8 cellular contexts compared by ENCODE assay signal in genomic region chr9:129035838-129036237, GRCh38. TPM values are rescaled to one million over a fixed set of nuclear protein-coding genes. Genes with fewer than 3 reads are reported as not detected.
DNase-seq lines count a peak whose midpoint lies in the region; ATAC-seq and TF ChIP-seq lines count a peak whose summit lies in the region.
"Not testable (repeated sequence)": the region's sequence is repeated elsewhere in the genome, so short reads cannot be mapped to it uniquely, and the experiment has no call there.

No MANE protein-coding gene starts in this region.

- DNase-seq in AG04450 (ENCODE audit: low read depth, low spot score); activated CD4-positive, alpha-beta T cell treated with anti-CD3 and anti-CD28 coated beads, Interleukin-2, amount 10 ng/mL, durations not matched to agents 24 days and 14 days; cardiac fibroblast (ENCODE audit: low read depth in 2 of 2); cardiac muscle cell (ENCODE audit: low read depth in 1 of 2, low spot score in 1 of 2); smooth muscle cell (lab: John Stamatoyannopoulos, UW; ENCODE audit: unreplicated experiment): not testable (repeated sequence)

- H3K27ac Mint-ChIP-seq in activated CD4-positive, alpha-beta T cell treated with anti-CD3 and anti-CD28 coated beads, Interleukin-2, amount 10 ng/mL, durations not matched to agents 24 days and 14 days: peak overlapping the region; percentile 84

- H3K9me3 Mint-ChIP-seq in activated CD4-positive, alpha-beta T cell treated with anti-CD3 and anti-CD28 coated beads, Interleukin-2, amount 10 ng/mL, durations not matched to agents 24 days and 14 days: not testable (repeated sequence)

- not testable (repeated sequence) for TF ChIP-seq CTCF in AG04450 (IDR thresholded peaks at IDR 0.05; ENCODE audit: low read depth, low read length); cardiac fibroblast (IDR thresholded peaks at IDR 0.05; ENCODE audit: low read depth, low read length); cardiac muscle cell (IDR thresholded peaks at IDR 0.05; ENCODE audit: low read depth, low read length); smooth muscle cell (IDR thresholded peaks at IDR 0.05; ENCODE audit: borderline replicate concordance, insufficient read depth, poor library complexity, severe bottlenecking)

- not testable (repeated sequence) for H3K27me3 ChIP-seq in AG04450 (ENCODE audit: control insufficient read depth, insufficient read depth, low read length); cardiac muscle cell; mucosa of stomach (ENCODE audit: control insufficient read depth, insufficient read depth, low read length); smooth muscle cell (ENCODE audit: low read depth)

- H3K9me3 ChIP-seq in AG04450 (ENCODE audit: control insufficient read depth, insufficient read depth, low read length); KOPT-K1 (ENCODE audit: insufficient read depth, low read length, poor library complexity, severe bottlenecking); cardiac muscle cell (ENCODE audit: low read depth); mucosa of stomach (ENCODE audit: control insufficient read depth, low read length); smooth muscle cell (replicated peaks; ENCODE audit: low read depth): not testable (repeated sequence)

- H3K4me2 ChIP-seq in smooth muscle cell: peak overlapping the region; percentile 84

- 75% methylated on average over 13 of the region's 13 CpGs for whole genome bisulfite sequencing in smooth muscle cell (ENCODE audit: low lambda C conversion rate)

- peak; percentile 3 for ATAC-seq in GM21528 (IDR thresholded peaks at IDR 0.05; ENCODE audit: low FRiP score, unreplicated experiment)

- H3K9ac ChIP-seq in mucosa of stomach (ENCODE audit: low read length): peak overlapping the region; percentile 75
- H3K9ac ChIP-seq in smooth muscle cell (ENCODE audit: low read depth): not testable (repeated sequence)

- H3K79me2 ChIP-seq in smooth muscle cell (ENCODE audit: low read depth): peaks cover 27% of the 10 kb centered on the region

- H3K4me3 ChIP-seq in AG04450 (ENCODE audit: low read depth, low read length): peak overlapping the region; percentile 52
- peak overlapping the region; percentile 17 to 35 for H3K4me3 ChIP-seq in cardiac fibroblast (replicated peaks in 1 of 2; ENCODE audit: low read depth in 2 of 2, low read length in 2 of 2)
- H3K4me3 ChIP-seq in cardiac muscle cell: not testable (repeated sequence)
- H3K4me3 ChIP-seq in mucosa of stomach (ENCODE audit: low read length): peak overlapping the region; percentile 92
- H3K4me3 ChIP-seq in smooth muscle cell: peak overlapping the region; percentile 95

- H3K27ac ChIP-seq in AG04450 (ENCODE audit: low read depth, low read length) (peak overlapping the region; percentile 57), KOPT-K1 (ENCODE audit: low read depth, low read length, poor library complexity, severe bottlenecking) (peak overlapping the region; percentile 71), cardiac muscle cell (peak overlapping the region; percentile 84)
- H3K27ac ChIP-seq in smooth muscle cell (ENCODE audit: low read depth): not testable (repeated sequence)

- H3K27me3 Mint-ChIP-seq in activated CD4-positive, alpha-beta T cell treated with anti-CD3 and anti-CD28 coated beads, Interleukin-2, amount 10 ng/mL, durations not matched to agents 24 days and 14 days: not testable (repeated sequence)

- H3K4me3 Mint-ChIP-seq in activated CD4-positive, alpha-beta T cell treated with anti-CD3 and anti-CD28 coated beads, Interleukin-2, amount 10 ng/mL, durations not matched to agents 24 days and 14 days: peak overlapping the region; percentile 98

- H3K36me3 ChIP-seq in KOPT-K1 (ENCODE audit: insufficient read depth, low read length); cardiac muscle cell; mucosa of stomach (ENCODE audit: control insufficient read depth, insufficient read depth, low read length); smooth muscle cell (ENCODE audit: low read depth): not testable (repeated sequence)

- H3F3A ChIP-seq in smooth muscle cell (ENCODE audit: low read depth): not testable (repeated sequence)

- peak overlapping the region; percentile 93 for H2AFZ ChIP-seq in smooth muscle cell (ENCODE audit: low read depth)

- not testable (repeated sequence) for H4K20me1 ChIP-seq in smooth muscle cell (ENCODE audit: low read depth)

- POLR2A ChIA-PET in AG04450 (lab: Yijun Ruan, JAX): interaction anchor here (0.6 to 1.0 kb wide), 3 partner anchors 41 to 297 kb away, joined by 3 to 5 read pairs (median 3); partner anchors contain the start of gene DOLPP1

- H3K36me3 Mint-ChIP-seq in activated CD4-positive, alpha-beta T cell treated with anti-CD3 and anti-CD28 coated beads, Interleukin-2, amount 10 ng/mL, durations not matched to agents 24 days and 14 days (ENCODE audit: low read depth): not testable (repeated sequence)

- H3K4me1 ChIP-seq in cardiac muscle cell (ENCODE audit: low read depth); smooth muscle cell (ENCODE audit: low read depth): not testable (repeated sequence)
- peaks cover 17% of the 10 kb centered on the region for H3K4me1 ChIP-seq in mucosa of stomach (ENCODE audit: control insufficient read depth, insufficient read depth, low read length)

- CTCF ChIA-PET in AG04450 (lab: Charles Lee): not testable (repeated sequence)

- peaks cover 26% of the 10 kb centered on the region for H3K4me1 Mint-ChIP-seq in activated CD4-positive, alpha-beta T cell treated with anti-CD3 and anti-CD28 coated beads, Interleukin-2, amount 10 ng/mL, durations not matched to agents 24 days and 14 days

- intact Hi-C loops in activated CD4-positive, alpha-beta T cell treated with anti-CD3 and anti-CD28 coated beads, Interleukin-2, amount 10 ng/mL, durations not matched to agents 24 days and 14 days (cut with micrococcal nuclease): loop anchor here (1.0 kb wide), 3 partner anchors 8 to 312 kb away; partner anchors contain the start of genes DOLPP1, SH3GLB2 and ZDHHC12

RNA-seq across cellular contexts. Expression of gene MIGA2, which starts 0.6 kb away (rescaled TPM):
- 10.6 and 13.1 TPM in 2 replicates for polyA plus RNA-seq in AG04450 (2011; rRNA removed)
- 8.5 and 9.8 TPM in 2 replicates for polyA minus RNA-seq in AG04450 (2011; rRNA and poly(A)+ RNA removed)
- total RNA-seq in activated CD4-positive, alpha-beta T cell treated with anti-CD3 and anti-CD28 coated beads, Interleukin-2, amount 10 ng/mL, durations not matched to agents 24 days and 14 days: 43.3 and 44.3 TPM in 2 replicates
- 65.8 and 69.8 TPM in 2 replicates for total RNA-seq in cardiac muscle cell
- polyA plus RNA-seq in cardiac muscle cell: 44.7 and 48.7 TPM in 2 replicates
- total RNA-seq in smooth muscle cell: 17.8 and 21.6 TPM in 2 replicates
- polyA plus RNA-seq in smooth muscle cell: 18.1 and 21.5 TPM in 2 replicates

RNA-seq across cellular contexts. Expression of gene SH3GLB2, which starts 7.7 kb away (rescaled TPM):
- polyA plus RNA-seq in AG04450 (2011; rRNA removed) (29.3 and 39.1 TPM in 2 replicates), cardiac muscle cell (182 and 187 TPM in 2 replicates), smooth muscle cell (31.9 and 94.9 TPM in 2 replicates)
- polyA minus RNA-seq in AG04450 (2011; rRNA and poly(A)+ RNA removed): 20.2 and 38.4 TPM in 2 replicates
- total RNA-seq in activated CD4-positive, alpha-beta T cell treated with anti-CD3 and anti-CD28 coated beads, Interleukin-2, amount 10 ng/mL, durations not matched to agents 24 days and 14 days: 69.6 and 73.9 TPM in 2 replicates
- total RNA-seq in cardiac muscle cell (132 and 203 TPM in 2 replicates), smooth muscle cell (25.9 and 44.8 TPM in 2 replicates)

RNA-seq across cellular contexts. Expression of gene DOLPP1, which starts 45.1 kb away (rescaled TPM):
- polyA plus RNA-seq in AG04450 (2011; rRNA removed) (11.9 and 13.2 TPM in 2 replicates), cardiac muscle cell (9.5 and 19.0 TPM in 2 replicates), smooth muscle cell (17.8 and 21.5 TPM in 2 replicates)
- polyA minus RNA-seq in AG04450 (2011; rRNA and poly(A)+ RNA removed): 10.4 and 13.0 TPM in 2 replicates
- total RNA-seq in activated CD4-positive, alpha-beta T cell treated with anti-CD3 and anti-CD28 coated beads, Interleukin-2, amount 10 ng/mL, durations not matched to agents 24 days and 14 days: 24.7 and 24.8 TPM in 2 replicates
- total RNA-seq in cardiac muscle cell (18.0 and 19.3 TPM in 2 replicates), smooth muscle cell (14.4 and 18.1 TPM in 2 replicates)
